ENCODE assay signal across 8 cellular contexts in the genomic region with DNA sequence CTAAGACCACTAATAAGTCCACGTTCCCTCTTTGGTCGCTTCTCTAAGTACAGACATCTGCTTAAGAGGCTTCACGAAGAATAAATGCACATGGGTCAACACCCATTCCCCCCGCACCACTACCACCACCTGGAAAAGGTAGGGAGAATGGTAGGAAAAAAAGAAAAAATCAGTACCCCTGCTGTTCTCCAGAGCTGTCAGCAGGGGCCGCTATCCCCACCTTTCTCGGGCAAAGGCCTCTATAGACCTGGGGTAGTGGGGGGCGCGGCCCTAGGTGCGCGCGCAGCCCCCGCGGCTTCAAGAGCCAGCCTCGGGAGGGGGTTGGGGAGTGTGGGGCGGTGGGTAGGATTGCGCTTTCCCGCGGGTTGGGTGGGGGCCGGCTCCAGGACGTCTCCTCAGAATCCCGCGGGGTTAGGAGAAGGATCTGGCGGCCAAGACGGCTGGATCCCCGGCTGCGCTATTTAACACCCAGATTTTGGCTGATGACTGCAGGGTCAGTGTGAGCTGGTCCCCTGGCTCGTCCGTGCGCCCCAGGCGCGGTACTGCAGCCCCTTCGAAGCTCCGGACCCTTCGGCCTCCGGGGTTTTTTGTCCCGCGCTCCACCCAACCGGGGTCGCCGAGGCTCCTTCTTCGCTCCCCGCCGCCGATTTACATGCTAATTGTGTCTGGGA. TPM values are rescaled to one million over a fixed set of nuclear protein-coding genes. Genes with fewer than 3 reads are reported as not detected.
DNase-seq lines count a peak whose midpoint lies in the region; ATAC-seq, FAIRE-seq and TF ChIP-seq lines count a peak whose summit lies in the region.

No MANE protein-coding gene starts in this region.

- peak overlapping the region; percentile 92 for H3K4me3 Mint-ChIP-seq in Caco-2 (ENCODE audit: unreplicated experiment)

- H3K36me3 Mint-ChIP-seq in Caco-2 (ENCODE audit: insufficient read depth, unreplicated experiment): peaks cover 22% of the 10 kb centered on the region

- CTCF ChIA-PET in Caco-2 (lab: Charles Lee): interaction anchor here (0.6 kb wide), 1 partner anchor 59 kb away, joined by 4 read pairs; no protein-coding TSS in a partner anchor

- FAIRE-seq in GM19239 (lab: Jason Lieb, UNC): peak; percentile 95

- H3K9me3 Mint-ChIP-seq in Caco-2 (ENCODE audit: unreplicated experiment): no peaks in the 10 kb centered on the region

- H3K27ac Mint-ChIP-seq in Caco-2 (ENCODE audit: unreplicated experiment): peak overlapping the region; percentile 33

- no TSS peak for BruUV-seq in Caco-2 (replicated peaks; lab: Mats Ljungman, UMichigan)

- intact Hi-C loops in Caco-2 (cut with micrococcal nuclease; ENCODE audit: unreplicated experiment): loop anchor here (1.0 to 5.0 kb wide), 3 partner anchors 81 to 372 kb away; no protein-coding TSS in a partner anchor
- intact Hi-C loops in colonic mucosa (cut with DNase I): loop anchor here (5.0 kb wide), 1 partner anchor 371 kb away; no protein-coding TSS in a partner anchor
- intact Hi-C loops in posterior vena cava (cut with DNase I): no loop called here

- H3K4me3 ChIP-seq in Caco-2 (ENCODE audit: low read depth, low read length) (peak overlapping the region; percentile 61), RWPE2 (ENCODE audit: severe bottlenecking) (no peak overlapping the region), colonic mucosa (peak overlapping the region; percentile 76)

- DNase-seq in Caco-2 (peak; percentile 43 to 59), GM19239 (ENCODE audit: insufficient read length, low spot score) (peak; percentile 54), RWPE2 (ENCODE audit: low spot score) (no peak), colonic mucosa (peak; percentile 71), posterior vena cava (ENCODE audit: low spot score) (no peak)
- peak in 2 of 3 donors; percentile 17 to 56 for DNase-seq in stimulated activated CD4-positive, alpha-beta T cell treated with anti-CD3 and anti-CD28 coated beads, TNF-alpha, amount 100 ng/mL, for 48 hours (ENCODE audit: low read depth in 3 of 3)

- H3K27ac ChIP-seq in RWPE2 (ENCODE audit: poor library complexity, severe bottlenecking) (no peak overlapping the region), colonic mucosa (peak overlapping the region; percentile 82), layer of hippocampus (ENCODE audit: low read depth, low read length) (peak overlapping the region; percentile 77)

- peaks cover 2% of the 10 kb centered on the region for H3K27me3 Mint-ChIP-seq in Caco-2 (ENCODE audit: insufficient read depth, unreplicated experiment)

- no peaks in the 10 kb centered on the region for H3K9me3 ChIP-seq in Caco-2
- no peaks in the 10 kb centered on the region for H3K9me3 ChIP-seq in RWPE2 (ENCODE audit: severe bottlenecking)
- H3K9me3 ChIP-seq in colonic mucosa: no peaks in the 10 kb centered on the region

- H3K36me3 ChIP-seq in Caco-2 (ENCODE audit: control insufficient read depth, insufficient read depth, low read length) (no peaks in the 10 kb centered on the region), RWPE2 (ENCODE audit: low read depth) (no peaks in the 10 kb centered on the region), colonic mucosa (no peaks in the 10 kb centered on the region)

- H3K4me1 Mint-ChIP-seq in Caco-2 (ENCODE audit: low read depth, unreplicated experiment): peaks cover 26% of the 10 kb centered on the region

- TF ChIP-seq CTCF in Caco-2 (IDR thresholded peaks at IDR 0.05; ENCODE audit: insufficient read depth in 1 of 2, low read depth in 1 of 2, low read length in 1 of 2, severe bottlenecking in 1 of 2, unreplicated experiment in 1 of 2) (peak; percentile 62 to 73), RWPE2 (IDR thresholded peaks at IDR 0.05; ENCODE audit: poor library complexity, severe bottlenecking) (peak; percentile 90), colonic mucosa (IDR thresholded peaks at IDR 0.05) (peak; percentile 67)

- no peaks in the 10 kb centered on the region; the same call in 1 of the 2 replicates for H3K27me3 ChIP-seq in Caco-2 (replicated peaks; ENCODE audit: control insufficient read depth, insufficient read depth, low read length)
- peaks cover 69% of the 10 kb centered on the region for H3K27me3 ChIP-seq in RWPE2 (ENCODE audit: insufficient read depth, poor library complexity, severe bottlenecking)
- no peaks in the 10 kb centered on the region for H3K27me3 ChIP-seq in colonic mucosa
- no peaks in the 10 kb centered on the region for H3K27me3 ChIP-seq in layer of hippocampus (ENCODE audit: control insufficient read depth, insufficient read depth, low read length)

- POLR2A ChIA-PET in Caco-2 (lab: Charles Lee): no interaction called here

- H3K9ac ChIP-seq in colonic mucosa (ENCODE audit: low read depth in 2 of 2, low read length in 2 of 2): peak overlapping the region; percentile 45 to 98

- H3K4me1 ChIP-seq in Caco-2 (peaks cover 26% of the 10 kb centered on the region), RWPE2 (ENCODE audit: insufficient read depth, poor library complexity, severe bottlenecking) (no peaks in the 10 kb centered on the region), colonic mucosa (no peaks in the 10 kb centered on the region)

- peak; percentile 50 for ATAC-seq in HG03175 (IDR thresholded peaks at IDR 0.05; ENCODE audit: unreplicated experiment)
- ATAC-seq in RWPE2 (ENCODE audit: low read depth): peak; percentile 33

RNA-seq across cellular contexts. Expression of a gene that starts 1.6 kb away (rescaled TPM):
- total RNA-seq in Caco-2 (2022): 18.3 and 26.3 TPM in 2 replicates
- total RNA-seq in colonic mucosa: 10 to 100 TPM; 66.7 to 89.9 TPM
- 10 to 100 TPM; 18.6 to 24.9 TPM for total RNA-seq in posterior vena cava

Comparison
In these comparisons a context has a peak if more than half of its experiments do, and no peak if none do; other contexts are left out.
1. DNase-seq: peak in Caco-2 (2 of 2), GM19239 (single experiment), colonic mucosa (single experiment) and stimulated activated CD4-positive, alpha-beta T cell treated with anti-CD3 and anti-CD28 coated beads, TNF-alpha, amount 100 ng/mL, for 48 hours (2 of 3); none in RWPE2 (single experiment) and posterior vena cava (single experiment).
2. intact Hi-C loops: an anchor here in Caco-2 (1.0 to 5.0 kb wide) and colonic mucosa (5.0 kb wide); none called in posterior vena cava.
3. Peak in every context shown above with its lines, with median percentiles within 50 percentile points of each other: CTCF ChIP-seq.